Comparison of ENCODE assay signal across 18 cellular contexts in the genomic region with DNA sequence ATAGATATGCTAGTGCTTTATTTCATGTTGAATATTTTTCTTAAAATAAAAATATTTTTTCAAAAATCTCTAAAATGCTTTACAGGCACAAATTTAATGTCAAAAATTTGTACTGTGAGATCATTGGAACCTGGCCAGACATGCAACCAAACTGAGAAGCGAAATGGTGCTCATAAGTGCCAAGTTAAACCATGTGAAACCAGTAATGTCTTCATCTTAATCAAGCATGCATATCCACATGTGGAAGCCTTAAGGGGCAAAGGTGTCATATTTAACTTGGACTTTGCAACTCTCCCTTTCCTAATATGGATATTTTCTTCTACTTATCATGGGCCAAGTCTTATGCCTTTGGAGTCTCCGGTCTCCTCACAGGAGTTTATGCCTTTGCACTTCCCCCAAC.
DNase-seq lines count a peak whose midpoint lies in the region; ATAC-seq, FAIRE-seq and TF ChIP-seq lines count a peak whose summit lies in the region.
"Had no signal": no experiment of that assay in that cellular context is flagged by ENCODE, and none has a peak within 500 bp of the region (broad histone marks: within the 10 kb centered on the region; RNA-seq: fewer than 3 reads in every experiment).

No MANE protein-coding gene starts in this region.

- ATAC-seq in sciatic nerve (peak; percentile 65), GM21723 (IDR thresholded peaks at IDR 0.05; ENCODE audit: unreplicated experiment) (no peak), HG02571 (IDR thresholded peaks at IDR 0.05; ENCODE audit: unreplicated experiment) (no peak)
- ATAC-seq: CD8-positive, alpha-beta T cell had no signal

- TF ChIP-seq CTCF in GM12865 (IDR thresholded peaks at IDR 0.05; ENCODE audit: insufficient read depth, low read depth, low read length, missing control alignments) (no peak), fibroblast of the aortic adventitia (IDR thresholded peaks at IDR 0.05; ENCODE audit: insufficient read depth, low read length) (no peak)

- peak; percentile 51 for FAIRE-seq in RCC 7860 (lab: Jason Lieb, UNC)
- FAIRE-seq: D721Med had no signal

- DNase-seq in GM12865 (ENCODE audit: low read depth) = peak; percentile 30
- no peak for DNase-seq in RCC 7860 (ENCODE audit: low spot score)
- DNase-seq in fibroblast of the aortic adventitia (ENCODE audit: low read depth) = peak; percentile 10
- no peak for DNase-seq in sciatic nerve (ENCODE audit: low spot score)
- DNase-seq in GM19238 (ENCODE audit: insufficient read length, low spot score) = no peak
- DNase-seq: ACHN; CD8-positive, alpha-beta T cell; DND-41; GF-D8; NCI-H146; NCI-H2107; NCI-H345; NCI-H526 treated with DMSO at 0.1 percent for 48 hours; NK-92 treated with Interleukin-12 subunit alpha and Interleukin-12 subunit beta, amount 100 ng/mL, for 24 hours had no signal

- no peak overlapping the region for H3K4me3 ChIP-seq in GM12865 (ENCODE audit: low read depth, low read length)
- H3K4me3 ChIP-seq in fibroblast of the aortic adventitia (ENCODE audit: low read depth, low read length) = no peak overlapping the region
- H3K4me3 ChIP-seq: HAP-1 had no signal

- intact Hi-C loops in sciatic nerve (cut with DNase I) = no loop called here

Comparison
In these comparisons a context has a peak if more than half of its experiments do, and no peak if none do; other contexts are left out.
1. DNase-seq: peak in GM12865 (single experiment) and fibroblast of the aortic adventitia (single experiment); none in RCC 7860 (single experiment), sciatic nerve (single experiment) and GM19238 (single experiment).